ENCODE assay signal across 1 cellular context in the genomic region with DNA sequence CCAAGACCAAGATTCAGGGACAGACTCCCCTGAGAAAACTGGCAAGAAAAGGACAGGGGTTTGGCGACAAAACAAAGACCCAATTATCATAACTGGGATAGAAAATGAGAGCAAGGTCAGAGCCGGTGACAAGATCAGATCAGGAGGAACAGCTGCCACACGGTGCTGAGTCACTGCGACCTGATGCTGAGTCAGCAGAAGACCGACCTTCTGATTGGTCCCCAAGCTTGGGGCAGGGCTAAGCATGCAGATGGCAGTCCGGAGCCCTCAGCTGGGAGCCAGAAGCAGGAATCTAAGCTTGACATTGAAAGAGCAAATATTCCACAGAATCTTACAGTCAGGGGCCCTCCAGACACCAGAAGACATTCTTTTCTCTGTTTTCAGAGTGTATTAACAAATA.
TF ChIP-seq lines count a peak whose summit lies in the region.

No MANE protein-coding gene starts in this region.

TF ChIP-seq in HepG2, 621 proteins besides CTCF, POLR2A, EP300 and RAD21 (continued from another document and continues in another):
- TF ChIP-seq, protein P1, sequence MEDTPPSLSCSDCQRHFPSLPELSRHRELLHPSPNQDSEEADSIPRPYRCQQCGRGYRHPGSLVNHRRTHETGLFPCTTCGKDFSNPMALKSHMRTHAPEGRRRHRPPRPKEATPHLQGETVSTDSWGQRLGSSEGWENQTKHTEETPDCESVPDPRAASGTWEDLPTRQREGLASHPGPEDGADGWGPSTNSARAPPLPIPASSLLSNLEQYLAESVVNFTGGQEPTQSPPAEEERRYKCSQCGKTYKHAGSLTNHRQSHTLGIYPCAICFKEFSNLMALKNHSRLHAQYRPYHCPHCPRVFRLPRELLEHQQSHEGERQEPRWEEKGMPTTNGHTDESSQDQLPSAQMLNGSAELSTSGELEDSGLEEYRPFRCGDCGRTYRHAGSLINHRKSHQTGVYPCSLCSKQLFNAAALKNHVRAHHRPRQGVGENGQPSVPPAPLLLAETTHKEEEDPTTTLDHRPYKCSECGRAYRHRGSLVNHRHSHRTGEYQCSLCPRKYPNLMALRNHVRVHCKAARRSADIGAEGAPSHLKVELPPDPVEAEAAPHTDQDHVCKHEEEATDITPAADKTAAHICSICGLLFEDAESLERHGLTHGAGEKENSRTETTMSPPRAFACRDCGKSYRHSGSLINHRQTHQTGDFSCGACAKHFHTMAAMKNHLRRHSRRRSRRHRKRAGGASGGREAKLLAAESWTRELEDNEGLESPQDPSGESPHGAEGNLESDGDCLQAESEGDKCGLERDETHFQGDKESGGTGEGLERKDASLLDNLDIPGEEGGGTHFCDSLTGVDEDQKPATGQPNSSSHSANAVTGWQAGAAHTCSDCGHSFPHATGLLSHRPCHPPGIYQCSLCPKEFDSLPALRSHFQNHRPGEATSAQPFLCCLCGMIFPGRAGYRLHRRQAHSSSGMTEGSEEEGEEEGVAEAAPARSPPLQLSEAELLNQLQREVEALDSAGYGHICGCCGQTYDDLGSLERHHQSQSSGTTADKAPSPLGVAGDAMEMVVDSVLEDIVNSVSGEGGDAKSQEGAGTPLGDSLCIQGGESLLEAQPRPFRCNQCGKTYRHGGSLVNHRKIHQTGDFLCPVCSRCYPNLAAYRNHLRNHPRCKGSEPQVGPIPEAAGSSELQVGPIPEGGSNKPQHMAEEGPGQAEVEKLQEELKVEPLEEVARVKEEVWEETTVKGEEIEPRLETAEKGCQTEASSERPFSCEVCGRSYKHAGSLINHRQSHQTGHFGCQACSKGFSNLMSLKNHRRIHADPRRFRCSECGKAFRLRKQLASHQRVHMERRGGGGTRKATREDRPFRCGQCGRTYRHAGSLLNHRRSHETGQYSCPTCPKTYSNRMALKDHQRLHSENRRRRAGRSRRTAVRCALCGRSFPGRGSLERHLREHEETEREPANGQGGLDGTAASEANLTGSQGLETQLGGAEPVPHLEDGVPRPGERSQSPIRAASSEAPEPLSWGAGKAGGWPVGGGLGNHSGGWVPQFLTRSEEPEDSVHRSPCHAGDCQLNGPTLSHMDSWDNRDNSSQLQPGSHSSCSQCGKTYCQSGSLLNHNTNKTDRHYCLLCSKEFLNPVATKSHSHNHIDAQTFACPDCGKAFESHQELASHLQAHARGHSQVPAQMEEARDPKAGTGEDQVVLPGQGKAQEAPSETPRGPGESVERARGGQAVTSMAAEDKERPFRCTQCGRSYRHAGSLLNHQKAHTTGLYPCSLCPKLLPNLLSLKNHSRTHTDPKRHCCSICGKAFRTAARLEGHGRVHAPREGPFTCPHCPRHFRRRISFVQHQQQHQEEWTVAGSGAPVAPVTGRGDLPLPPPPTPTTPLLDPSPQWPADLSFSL (CRISPR knock-in tag; IDR thresholded peaks at IDR 0.05): no peak
- TF ChIP-seq SALL2 (CRISPR knock-in tag; IDR thresholded peaks at IDR 0.05) (no peak), FOXK1 (CRISPR knock-in tag; IDR thresholded peaks at IDR 0.05; ENCODE audit: borderline replicate concordance, low read depth) (no peak), ZSCAN20 (CRISPR knock-in tag; IDR thresholded peaks at IDR 0.05; ENCODE audit: borderline replicate concordance) (no peak), ZBTB20 (CRISPR knock-in tag; IDR thresholded peaks at IDR 0.05; ENCODE audit: borderline replicate concordance, low read depth) (no peak), MXI1 (IDR thresholded peaks at IDR 0.05; ENCODE audit: borderline replicate concordance, low read depth, low read length) (peak; percentile 70; the same call in 1 of the 3 replicates), THAP11 (CRISPR knock-in tag; IDR thresholded peaks at IDR 0.05) (0 out of 2 replicates have a peak, but pooled peaks have one; percentile 21), RFX3 (CRISPR knock-in tag; IDR thresholded peaks at IDR 0.05) (no peak), ZNF510 (CRISPR knock-in tag; IDR thresholded peaks at IDR 0.05; ENCODE audit: low read depth) (no peak), ZNF883 (CRISPR knock-in tag; IDR thresholded peaks at IDR 0.05; ENCODE audit: not compliant biosample characterization) (no peak), ZNF253 (CRISPR knock-in tag; IDR thresholded peaks at IDR 0.05; ENCODE audit: borderline replicate concordance) (no peak), SMARCC2 (IDR thresholded peaks at IDR 0.05) (no peak), ZNF230 (CRISPR knock-in tag; IDR thresholded peaks at IDR 0.05) (no peak), ISX (CRISPR knock-in tag; conservative IDR thresholded peaks at IDR 0.05) (no peak), ARNT (IDR thresholded peaks at IDR 0.05) (no peak), CBFB (CRISPR knock-in tag; IDR thresholded peaks at IDR 0.05) (no peak), MED13 (CRISPR knock-in tag; IDR thresholded peaks at IDR 0.05) (no peak), ZNF878 (CRISPR knock-in tag; IDR thresholded peaks at IDR 0.05) (no peak), ZNF10 (CRISPR knock-in tag; IDR thresholded peaks at IDR 0.05; ENCODE audit: borderline replicate concordance, low read depth) (no peak), BRCA1 (CRISPR knock-in tag; IDR thresholded peaks at IDR 0.05) (no peak), ZNF766 (CRISPR knock-in tag; IDR thresholded peaks at IDR 0.05; ENCODE audit: borderline replicate concordance) (no peak), ZNF431 (CRISPR knock-in tag; IDR thresholded peaks at IDR 0.05; ENCODE audit: borderline replicate concordance, low read depth) (no peak), CENPT (CRISPR knock-in tag; IDR thresholded peaks at IDR 0.05; ENCODE audit: low read depth) (no peak), HDAC1 (CRISPR knock-in tag; IDR thresholded peaks at IDR 0.05) (peak; percentile 28; the same call in 1 of the 2 replicates), PRPF4 (IDR thresholded peaks at IDR 0.05; ENCODE audit: low read depth, low read length, poor library complexity, severe bottlenecking) (no peak), ZBTB42 (CRISPR knock-in tag; IDR thresholded peaks at IDR 0.05) (no peak), ZNF12 (CRISPR knock-in tag; IDR thresholded peaks at IDR 0.05) (no peak), XRCC5 (optimal IDR thresholded peaks at IDR 0.05; ENCODE audit: low read length) (no peak), SMAD9 (CRISPR knock-in tag; IDR thresholded peaks at IDR 0.05) (no peak)
- TF ChIP-seq, protein P2, sequence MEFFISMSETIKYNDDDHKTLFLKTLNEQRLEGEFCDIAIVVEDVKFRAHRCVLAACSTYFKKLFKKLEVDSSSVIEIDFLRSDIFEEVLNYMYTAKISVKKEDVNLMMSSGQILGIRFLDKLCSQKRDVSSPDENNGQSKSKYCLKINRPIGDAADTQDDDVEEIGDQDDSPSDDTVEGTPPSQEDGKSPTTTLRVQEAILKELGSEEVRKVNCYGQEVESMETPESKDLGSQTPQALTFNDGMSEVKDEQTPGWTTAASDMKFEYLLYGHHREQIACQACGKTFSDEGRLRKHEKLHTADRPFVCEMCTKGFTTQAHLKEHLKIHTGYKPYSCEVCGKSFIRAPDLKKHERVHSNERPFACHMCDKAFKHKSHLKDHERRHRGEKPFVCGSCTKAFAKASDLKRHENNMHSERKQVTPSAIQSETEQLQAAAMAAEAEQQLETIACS (CRISPR knock-in tag; IDR thresholded peaks at IDR 0.05): no peak
- TF ChIP-seq, protein P3, sequence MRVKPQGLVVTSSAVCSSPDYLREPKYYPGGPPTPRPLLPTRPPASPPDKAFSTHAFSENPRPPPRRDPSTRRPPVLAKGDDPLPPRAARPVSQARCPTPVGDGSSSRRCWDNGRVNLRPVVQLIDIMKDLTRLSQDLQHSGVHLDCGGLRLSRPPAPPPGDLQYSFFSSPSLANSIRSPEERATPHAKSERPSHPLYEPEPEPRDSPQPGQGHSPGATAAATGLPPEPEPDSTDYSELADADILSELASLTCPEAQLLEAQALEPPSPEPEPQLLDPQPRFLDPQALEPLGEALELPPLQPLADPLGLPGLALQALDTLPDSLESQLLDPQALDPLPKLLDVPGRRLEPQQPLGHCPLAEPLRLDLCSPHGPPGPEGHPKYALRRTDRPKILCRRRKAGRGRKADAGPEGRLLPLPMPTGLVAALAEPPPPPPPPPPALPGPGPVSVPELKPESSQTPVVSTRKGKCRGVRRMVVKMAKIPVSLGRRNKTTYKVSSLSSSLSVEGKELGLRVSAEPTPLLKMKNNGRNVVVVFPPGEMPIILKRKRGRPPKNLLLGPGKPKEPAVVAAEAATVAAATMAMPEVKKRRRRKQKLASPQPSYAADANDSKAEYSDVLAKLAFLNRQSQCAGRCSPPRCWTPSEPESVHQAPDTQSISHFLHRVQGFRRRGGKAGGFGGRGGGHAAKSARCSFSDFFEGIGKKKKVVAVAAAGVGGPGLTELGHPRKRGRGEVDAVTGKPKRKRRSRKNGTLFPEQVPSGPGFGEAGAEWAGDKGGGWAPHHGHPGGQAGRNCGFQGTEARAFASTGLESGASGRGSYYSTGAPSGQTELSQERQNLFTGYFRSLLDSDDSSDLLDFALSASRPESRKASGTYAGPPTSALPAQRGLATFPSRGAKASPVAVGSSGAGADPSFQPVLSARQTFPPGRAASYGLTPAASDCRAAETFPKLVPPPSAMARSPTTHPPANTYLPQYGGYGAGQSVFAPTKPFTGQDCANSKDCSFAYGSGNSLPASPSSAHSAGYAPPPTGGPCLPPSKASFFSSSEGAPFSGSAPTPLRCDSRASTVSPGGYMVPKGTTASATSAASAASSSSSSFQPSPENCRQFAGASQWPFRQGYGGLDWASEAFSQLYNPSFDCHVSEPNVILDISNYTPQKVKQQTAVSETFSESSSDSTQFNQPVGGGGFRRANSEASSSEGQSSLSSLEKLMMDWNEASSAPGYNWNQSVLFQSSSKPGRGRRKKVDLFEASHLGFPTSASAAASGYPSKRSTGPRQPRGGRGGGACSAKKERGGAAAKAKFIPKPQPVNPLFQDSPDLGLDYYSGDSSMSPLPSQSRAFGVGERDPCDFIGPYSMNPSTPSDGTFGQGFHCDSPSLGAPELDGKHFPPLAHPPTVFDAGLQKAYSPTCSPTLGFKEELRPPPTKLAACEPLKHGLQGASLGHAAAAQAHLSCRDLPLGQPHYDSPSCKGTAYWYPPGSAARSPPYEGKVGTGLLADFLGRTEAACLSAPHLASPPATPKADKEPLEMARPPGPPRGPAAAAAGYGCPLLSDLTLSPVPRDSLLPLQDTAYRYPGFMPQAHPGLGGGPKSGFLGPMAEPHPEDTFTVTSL (CRISPR knock-in tag; IDR thresholded peaks at IDR 0.05; ENCODE audit: borderline replicate concordance): no peak
- TF ChIP-seq, protein P4, sequence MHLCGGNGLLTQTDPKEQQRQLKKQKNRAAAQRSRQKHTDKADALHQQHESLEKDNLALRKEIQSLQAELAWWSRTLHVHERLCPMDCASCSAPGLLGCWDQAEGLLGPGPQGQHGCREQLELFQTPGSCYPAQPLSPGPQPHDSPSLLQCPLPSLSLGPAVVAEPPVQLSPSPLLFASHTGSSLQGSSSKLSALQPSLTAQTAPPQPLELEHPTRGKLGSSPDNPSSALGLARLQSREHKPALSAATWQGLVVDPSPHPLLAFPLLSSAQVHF (CRISPR knock-in tag; IDR thresholded peaks at IDR 0.05): no peak
- TF ChIP-seq, protein P5, sequence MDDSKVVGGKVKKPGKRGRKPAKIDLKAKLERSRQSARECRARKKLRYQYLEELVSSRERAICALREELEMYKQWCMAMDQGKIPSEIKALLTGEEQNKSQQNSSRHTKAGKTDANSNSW (CRISPR knock-in tag; IDR thresholded peaks at IDR 0.05; ENCODE audit: borderline replicate concordance): no peak
- TF ChIP-seq, protein P6, sequence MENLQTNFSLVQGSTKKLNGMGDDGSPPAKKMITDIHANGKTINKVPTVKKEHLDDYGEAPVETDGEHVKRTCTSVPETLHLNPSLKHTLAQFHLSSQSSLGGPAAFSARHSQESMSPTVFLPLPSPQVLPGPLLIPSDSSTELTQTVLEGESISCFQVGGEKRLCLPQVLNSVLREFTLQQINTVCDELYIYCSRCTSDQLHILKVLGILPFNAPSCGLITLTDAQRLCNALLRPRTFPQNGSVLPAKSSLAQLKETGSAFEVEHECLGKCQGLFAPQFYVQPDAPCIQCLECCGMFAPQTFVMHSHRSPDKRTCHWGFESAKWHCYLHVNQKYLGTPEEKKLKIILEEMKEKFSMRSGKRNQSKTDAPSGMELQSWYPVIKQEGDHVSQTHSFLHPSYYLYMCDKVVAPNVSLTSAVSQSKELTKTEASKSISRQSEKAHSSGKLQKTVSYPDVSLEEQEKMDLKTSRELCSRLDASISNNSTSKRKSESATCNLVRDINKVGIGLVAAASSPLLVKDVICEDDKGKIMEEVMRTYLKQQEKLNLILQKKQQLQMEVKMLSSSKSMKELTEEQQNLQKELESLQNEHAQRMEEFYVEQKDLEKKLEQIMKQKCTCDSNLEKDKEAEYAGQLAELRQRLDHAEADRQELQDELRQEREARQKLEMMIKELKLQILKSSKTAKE (CRISPR knock-in tag; IDR thresholded peaks at IDR 0.05; ENCODE audit: borderline replicate concordance): no peak
- TF ChIP-seq, protein P7, sequence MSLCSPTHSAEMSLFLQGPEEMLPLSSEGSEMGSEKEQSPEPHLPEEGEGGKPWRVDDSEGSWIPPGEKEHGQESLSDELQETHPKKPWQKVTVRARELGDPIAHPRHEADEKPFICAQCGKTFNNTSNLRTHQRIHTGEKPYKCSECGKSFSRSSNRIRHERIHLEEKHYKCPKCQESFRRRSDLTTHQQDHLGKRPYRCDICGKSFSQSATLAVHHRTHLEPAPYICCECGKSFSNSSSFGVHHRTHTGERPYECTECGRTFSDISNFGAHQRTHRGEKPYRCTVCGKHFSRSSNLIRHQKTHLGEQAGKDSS (CRISPR knock-in tag; IDR thresholded peaks at IDR 0.05; ENCODE audit: borderline replicate concordance, low read depth): no peak
- TF ChIP-seq, protein P8, sequence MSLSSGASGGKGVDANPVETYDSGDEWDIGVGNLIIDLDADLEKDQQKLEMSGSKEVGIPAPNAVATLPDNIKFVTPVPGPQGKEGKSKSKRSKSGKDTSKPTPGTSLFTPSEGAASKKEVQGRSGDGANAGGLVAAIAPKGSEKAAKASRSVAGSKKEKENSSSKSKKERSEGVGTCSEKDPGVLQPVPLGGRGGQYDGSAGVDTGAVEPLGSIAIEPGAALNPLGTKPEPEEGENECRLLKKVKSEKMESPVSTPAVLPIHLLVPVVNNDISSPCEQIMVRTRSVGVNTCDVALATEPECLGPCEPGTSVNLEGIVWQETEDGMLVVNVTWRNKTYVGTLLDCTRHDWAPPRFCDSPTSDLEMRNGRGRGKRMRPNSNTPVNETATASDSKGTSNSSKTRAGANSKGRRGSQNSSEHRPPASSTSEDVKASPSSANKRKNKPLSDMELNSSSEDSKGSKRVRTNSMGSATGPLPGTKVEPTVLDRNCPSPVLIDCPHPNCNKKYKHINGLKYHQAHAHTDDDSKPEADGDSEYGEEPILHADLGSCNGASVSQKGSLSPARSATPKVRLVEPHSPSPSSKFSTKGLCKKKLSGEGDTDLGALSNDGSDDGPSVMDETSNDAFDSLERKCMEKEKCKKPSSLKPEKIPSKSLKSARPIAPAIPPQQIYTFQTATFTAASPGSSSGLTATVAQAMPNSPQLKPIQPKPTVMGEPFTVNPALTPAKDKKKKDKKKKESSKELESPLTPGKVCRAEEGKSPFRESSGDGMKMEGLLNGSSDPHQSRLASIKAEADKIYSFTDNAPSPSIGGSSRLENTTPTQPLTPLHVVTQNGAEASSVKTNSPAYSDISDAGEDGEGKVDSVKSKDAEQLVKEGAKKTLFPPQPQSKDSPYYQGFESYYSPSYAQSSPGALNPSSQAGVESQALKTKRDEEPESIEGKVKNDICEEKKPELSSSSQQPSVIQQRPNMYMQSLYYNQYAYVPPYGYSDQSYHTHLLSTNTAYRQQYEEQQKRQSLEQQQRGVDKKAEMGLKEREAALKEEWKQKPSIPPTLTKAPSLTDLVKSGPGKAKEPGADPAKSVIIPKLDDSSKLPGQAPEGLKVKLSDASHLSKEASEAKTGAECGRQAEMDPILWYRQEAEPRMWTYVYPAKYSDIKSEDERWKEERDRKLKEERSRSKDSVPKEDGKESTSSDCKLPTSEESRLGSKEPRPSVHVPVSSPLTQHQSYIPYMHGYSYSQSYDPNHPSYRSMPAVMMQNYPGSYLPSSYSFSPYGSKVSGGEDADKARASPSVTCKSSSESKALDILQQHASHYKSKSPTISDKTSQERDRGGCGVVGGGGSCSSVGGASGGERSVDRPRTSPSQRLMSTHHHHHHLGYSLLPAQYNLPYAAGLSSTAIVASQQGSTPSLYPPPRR (CRISPR knock-in tag; IDR thresholded peaks at IDR 0.05; ENCODE audit: borderline replicate concordance): no peak
